18 cellular contexts compared by ENCODE assay signal in the genomic region with DNA sequence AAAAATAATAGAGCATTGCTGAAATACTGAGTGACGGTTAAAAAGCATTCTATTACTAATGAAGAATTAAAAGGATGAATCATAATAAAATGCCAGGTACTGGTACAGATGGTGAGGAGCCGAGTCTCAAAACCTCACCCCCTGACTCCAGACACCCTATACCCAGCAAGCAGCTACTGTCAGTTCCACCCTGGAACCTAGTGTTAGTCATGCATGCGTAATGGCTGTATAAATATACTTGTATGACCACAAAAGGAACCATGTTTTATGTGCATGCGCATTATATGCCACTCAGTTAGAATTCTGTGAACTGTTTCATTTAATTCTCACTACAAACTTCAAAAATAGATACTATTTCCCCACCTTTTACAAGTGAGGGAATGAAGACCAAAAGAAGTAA.
DNase-seq lines count a peak whose midpoint lies in the region; ATAC-seq and TF ChIP-seq lines count a peak whose summit lies in the region.
"Had no signal": no experiment of that assay in that cellular context is flagged by ENCODE, and none has a peak within 500 bp of the region (broad histone marks: within the 10 kb centered on the region; RNA-seq: fewer than 3 reads in every experiment).

No MANE protein-coding gene starts in this region.

- H3K4me3 ChIP-seq in brain microvascular endothelial cell (ENCODE audit: low read depth, low read length) = no peak overlapping the region
- H3K4me3 ChIP-seq in GM23338 = no peak overlapping the region
- H3K4me3 ChIP-seq: BLaER1 had no signal

- no peak overlapping the region for H3K27ac Mint-ChIP-seq in GM23338
- H3K27ac Mint-ChIP-seq: CD8-positive, alpha-beta T cell; HFFc6 had no signal

- ATAC-seq in GM23338 = no peak
- no peak for ATAC-seq in HG02970 (IDR thresholded peaks at IDR 0.05; ENCODE audit: low FRiP score, unreplicated experiment)
- ATAC-seq: CD8-positive, alpha-beta T cell had no signal

- TF ChIP-seq CTCF in brain microvascular endothelial cell (IDR thresholded peaks at IDR 0.05; ENCODE audit: low read depth, low read length, missing control alignments) (no peak), GM23338 (conservative IDR thresholded peaks at IDR 0.05; ENCODE audit: low read depth in 2 of 2) (no peak)

- no peak overlapping the region for H3K4me2 ChIP-seq in GM23338
- H3K4me2 ChIP-seq: BLaER1 had no signal

- H3K27me3 ChIP-seq in brain microvascular endothelial cell (replicated peaks) (no peaks in the 10 kb centered on the region), GM23338 (ENCODE audit: insufficient read depth) (no peaks in the 10 kb centered on the region)
- H3K27me3 ChIP-seq: BLaER1 had no signal

- peaks cover 13% of the 10 kb centered on the region; the same call in 2 of the 3 replicates for H3K4me1 Mint-ChIP-seq in GM23338

- H3K27ac ChIP-seq in brain microvascular endothelial cell = no peak overlapping the region
- H3K27ac ChIP-seq in GM23338 (ENCODE audit: low read depth) = no peak overlapping the region
- H3K27ac ChIP-seq: BLaER1 had no signal

- H3K36me3 Mint-ChIP-seq in GM23338 (ENCODE audit: low read depth) = no peaks in the 10 kb centered on the region
- H3K36me3 Mint-ChIP-seq: CD8-positive, alpha-beta T cell had no signal

- no peaks in the 10 kb centered on the region for H3K79me2 ChIP-seq in GM23338 (replicated peaks; ENCODE audit: insufficient read depth)

- no peaks in the 10 kb centered on the region for H3K27me3 Mint-ChIP-seq in GM23338 (ENCODE audit: insufficient read depth, low read depth, poor library complexity)

- peak; percentile 16 for DNase-seq in NCI-H2171 treated with DMSO at 0.1 percent for 48 hours (lab: John Stamatoyannopoulos, UW)
- DNase-seq in NCI-H2171 (lab: John Stamatoyannopoulos, UW) = no peak
- DNase-seq in NCI-H69 (lab: John Stamatoyannopoulos, UW) = peak; percentile 40
- peak; percentile 1 for DNase-seq in brain microvascular endothelial cell
- DNase-seq in GM23338 (ENCODE audit: low spot score) = no peak
- no peak for DNase-seq in SK-N-DZ (ENCODE audit: low spot score)
- DNase-seq in islet precursor cell = no peak
- DNase-seq: CD8-positive, alpha-beta T cell; DMS79 treated with DMSO at 0.1 percent for 48 hours; GF-D8; HFFc6; NCI-H1092 treated with DMSO at 0.1 percent for 48 hours; NCI-H2081 treated with DMSO at 0.1 percent for 48 hours; NCI-H2227 treated with DMSO at 0.1 percent for 48 hours; NCI-H524; SHP77 treated with DMSO at 0.1 percent for 48 hours had no signal

- no peak overlapping the region for H3K4me3 Mint-ChIP-seq in GM23338
- H3K4me3 Mint-ChIP-seq: CD8-positive, alpha-beta T cell; HFFc6 had no signal

- 0 out of 2 replicates have a peak, but pooled peaks cover 4% of the 10 kb centered on the region for H3K4me1 ChIP-seq in GM23338 (ENCODE audit: insufficient read depth)

- H4K20me1 ChIP-seq in GM23338 (replicated peaks; ENCODE audit: insufficient read depth) = no peaks in the 10 kb centered on the region
- H4K20me1 ChIP-seq: BLaER1 had no signal

- H3K9me2 ChIP-seq in GM23338 (ENCODE audit: insufficient read depth) = no peaks in the 10 kb centered on the region

- H3K9me3 Mint-ChIP-seq in GM23338 = no peaks in the 10 kb centered on the region

- no peak overlapping the region for H2AFZ ChIP-seq in GM23338

- in situ Hi-C loops in brain microvascular endothelial cell (cut with HindIII; ENCODE audit: low pct_ligation_motif_present, low sequenced_read_pairs) = no loop called here

- no peaks in the 10 kb centered on the region for H3F3A ChIP-seq in GM23338 (replicated peaks; ENCODE audit: low read depth)

- H3K36me3 ChIP-seq in brain microvascular endothelial cell (replicated peaks) (no peaks in the 10 kb centered on the region), GM23338 (ENCODE audit: insufficient read depth) (no peaks in the 10 kb centered on the region)
- H3K36me3 ChIP-seq: BLaER1 had no signal

TF ChIP-seq in GM23338, 12 proteins besides CTCF, POLR2A, EP300 and RAD21:
- TF ChIP-seq ZNF114 (CRISPR knock-in tag; IDR thresholded peaks at IDR 0.05) (no peak), EZH2phosphoT487 (IDR thresholded peaks at IDR 0.05; ENCODE audit: unreplicated experiment) (no peak), NANOG (IDR thresholded peaks at IDR 0.05; ENCODE audit: borderline replicate concordance) (no peak), ZNF331 (CRISPR knock-in tag; IDR thresholded peaks at IDR 0.05; ENCODE audit: low read depth) (no peak)
- TF ChIP-seq, protein P1, sequence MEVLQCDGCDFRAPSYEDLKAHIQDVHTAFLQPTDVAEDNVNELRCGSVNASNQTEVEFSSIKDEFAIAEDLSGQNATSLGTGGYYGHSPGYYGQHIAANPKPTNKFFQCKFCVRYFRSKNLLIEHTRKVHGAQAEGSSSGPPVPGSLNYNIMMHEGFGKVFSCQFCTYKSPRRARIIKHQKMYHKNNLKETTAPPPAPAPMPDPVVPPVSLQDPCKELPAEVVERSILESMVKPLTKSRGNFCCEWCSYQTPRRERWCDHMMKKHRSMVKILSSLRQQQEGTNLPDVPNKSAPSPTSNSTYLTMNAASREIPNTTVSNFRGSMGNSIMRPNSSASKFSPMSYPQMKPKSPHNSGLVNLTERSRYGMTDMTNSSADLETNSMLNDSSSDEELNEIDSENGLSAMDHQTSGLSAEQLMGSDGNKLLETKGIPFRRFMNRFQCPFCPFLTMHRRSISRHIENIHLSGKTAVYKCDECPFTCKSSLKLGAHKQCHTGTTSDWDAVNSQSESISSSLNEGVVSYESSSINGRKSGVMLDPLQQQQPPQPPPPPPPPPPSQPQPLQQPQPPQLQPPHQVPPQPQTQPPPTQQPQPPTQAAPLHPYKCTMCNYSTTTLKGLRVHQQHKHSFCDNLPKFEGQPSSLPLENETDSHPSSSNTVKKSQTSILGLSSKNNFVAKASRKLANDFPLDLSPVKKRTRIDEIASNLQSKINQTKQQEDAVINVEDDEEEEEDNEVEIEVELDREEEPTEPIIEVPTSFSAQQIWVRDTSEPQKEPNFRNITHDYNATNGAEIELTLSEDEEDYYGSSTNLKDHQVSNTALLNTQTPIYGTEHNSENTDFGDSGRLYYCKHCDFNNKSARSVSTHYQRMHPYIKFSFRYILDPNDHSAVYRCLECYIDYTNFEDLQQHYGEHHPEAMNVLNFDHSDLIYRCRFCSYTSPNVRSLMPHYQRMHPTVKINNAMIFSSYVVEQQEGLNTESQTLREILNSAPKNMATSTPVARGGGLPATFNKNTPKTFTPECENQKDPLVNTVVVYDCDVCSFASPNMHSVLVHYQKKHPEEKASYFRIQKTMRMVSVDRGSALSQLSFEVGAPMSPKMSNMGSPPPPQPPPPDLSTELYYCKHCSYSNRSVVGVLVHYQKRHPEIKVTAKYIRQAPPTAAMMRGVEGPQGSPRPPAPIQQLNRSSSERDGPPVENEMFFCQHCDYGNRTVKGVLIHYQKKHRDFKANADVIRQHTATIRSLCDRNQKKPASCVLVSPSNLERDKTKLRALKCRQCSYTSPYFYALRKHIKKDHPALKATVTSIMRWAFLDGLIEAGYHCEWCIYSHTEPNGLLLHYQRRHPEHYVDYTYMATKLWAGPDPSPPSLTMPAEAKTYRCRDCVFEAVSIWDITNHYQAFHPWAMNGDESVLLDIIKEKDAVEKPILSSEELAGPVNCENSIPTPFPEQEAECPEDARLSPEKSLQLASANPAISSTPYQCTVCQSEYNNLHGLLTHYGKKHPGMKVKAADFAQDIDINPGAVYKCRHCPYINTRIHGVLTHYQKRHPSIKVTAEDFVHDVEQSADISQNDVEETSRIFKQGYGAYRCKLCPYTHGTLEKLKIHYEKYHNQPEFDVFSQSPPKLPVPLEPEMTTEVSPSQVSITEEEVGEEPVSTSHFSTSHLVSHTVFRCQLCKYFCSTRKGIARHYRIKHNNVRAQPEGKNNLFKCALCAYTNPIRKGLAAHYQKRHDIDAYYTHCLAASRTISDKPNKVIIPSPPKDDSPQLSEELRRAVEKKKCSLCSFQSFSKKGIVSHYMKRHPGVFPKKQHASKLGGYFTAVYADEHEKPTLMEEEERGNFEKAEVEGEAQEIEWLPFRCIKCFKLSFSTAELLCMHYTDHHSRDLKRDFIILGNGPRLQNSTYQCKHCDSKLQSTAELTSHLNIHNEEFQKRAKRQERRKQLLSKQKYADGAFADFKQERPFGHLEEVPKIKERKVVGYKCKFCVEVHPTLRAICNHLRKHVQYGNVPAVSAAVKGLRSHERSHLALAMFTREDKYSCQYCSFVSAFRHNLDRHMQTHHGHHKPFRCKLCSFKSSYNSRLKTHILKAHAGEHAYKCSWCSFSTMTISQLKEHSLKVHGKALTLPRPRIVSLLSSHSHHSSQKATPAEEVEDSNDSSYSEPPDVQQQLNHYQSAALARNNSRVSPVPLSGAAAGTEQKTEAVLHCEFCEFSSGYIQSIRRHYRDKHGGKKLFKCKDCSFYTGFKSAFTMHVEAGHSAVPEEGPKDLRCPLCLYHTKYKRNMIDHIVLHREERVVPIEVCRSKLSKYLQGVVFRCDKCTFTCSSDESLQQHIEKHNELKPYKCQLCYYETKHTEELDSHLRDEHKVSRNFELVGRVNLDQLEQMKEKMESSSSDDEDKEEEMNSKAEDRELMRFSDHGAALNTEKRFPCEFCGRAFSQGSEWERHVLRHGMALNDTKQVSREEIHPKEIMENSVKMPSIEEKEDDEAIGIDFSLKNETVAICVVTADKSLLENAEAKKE (CRISPR knock-in tag; IDR thresholded peaks at IDR 0.05) = no peak

Comparison
In these comparisons a context has a peak if more than half of its experiments do, and no peak if none do; other contexts are left out.
1. DNase-seq: peak in NCI-H2171 treated with DMSO at 0.1 percent for 48 hours (single experiment), NCI-H69 (single experiment) and brain microvascular endothelial cell (single experiment); none in NCI-H2171 (single experiment), GM23338 (single experiment), SK-N-DZ (single experiment) and islet precursor cell (single experiment).